Comparison of ENCODE assay signal across 8 cellular contexts in genomic region chr11:128302425-128303186, GRCh38.
DNase-seq lines count a peak whose midpoint lies in the region; ATAC-seq and TF ChIP-seq lines count a peak whose summit lies in the region.

No MANE protein-coding gene starts in this region.

- H3K36me3 Mint-ChIP-seq in activated T-helper 2 cell treated with anti-CD3 and anti-CD28 coated beads, Interferon-gamma antibody, Interleukin-2, Interleukin-4, amounts not matched to agents 10 μg/mL and 5 μg/mL and 100 μg/mL, durations not matched to agents 14 hours and 24 hours and 36 hours (ENCODE audit: low read depth): peaks cover 15% of the 10 kb centered on the region

- intact Hi-C loops in activated T-helper 2 cell treated with anti-CD3 and anti-CD28 coated beads, Interferon-gamma antibody, Interleukin-2, Interleukin-4, amounts not matched to agents 10 μg/mL and 5 μg/mL and 100 μg/mL, durations not matched to agents 14 hours and 24 hours and 36 hours (cut with micrococcal nuclease): loop anchor here (1.0 kb wide), 7 partner anchors 12 to 220 kb away; no protein-coding TSS in a partner anchor
- intact Hi-C loops in tibial artery (cut with DNase I; ENCODE audit: low total_unique reads): no loop called here

- H3K27ac ChIP-seq in tibial artery: no peak overlapping the region

- peaks cover 71% of the 10 kb centered on the region for H3K4me1 Mint-ChIP-seq in activated T-helper 2 cell treated with anti-CD3 and anti-CD28 coated beads, Interferon-gamma antibody, Interleukin-2, Interleukin-4, amounts not matched to agents 10 μg/mL and 5 μg/mL and 100 μg/mL, durations not matched to agents 14 hours and 24 hours and 36 hours (ENCODE audit: low read depth)

- peak; percentile 82 for DNase-seq in activated T-helper 2 cell treated with anti-CD3 and anti-CD28 coated beads, Interferon-gamma antibody, Interleukin-2, Interleukin-4, amounts not matched to agents 10 μg/mL and 5 μg/mL and 100 μg/mL, durations not matched to agents 14 hours and 24 hours and 36 hours (ENCODE audit: low spot score)
- DNase-seq in stimulated activated CD4-positive, alpha-beta T cell treated with anti-CD3 and anti-CD28 coated beads, TNF-alpha, amount 100 ng/mL, for 24 hours (ENCODE audit: low read depth in 3 of 3): peak in 2 of 3 experiments; percentile 38 to 56
- DNase-seq in erythroblast (lab: John Stamatoyannopoulos, UW): no peak
- no peak for DNase-seq in HPDE6-E6E7 (ENCODE audit: extremely low spot score)
- DNase-seq in tibial artery: no peak

- no peaks in the 10 kb centered on the region for H3K27me3 Mint-ChIP-seq in activated T-helper 2 cell treated with anti-CD3 and anti-CD28 coated beads, Interferon-gamma antibody, Interleukin-2, Interleukin-4, amounts not matched to agents 10 μg/mL and 5 μg/mL and 100 μg/mL, durations not matched to agents 14 hours and 24 hours and 36 hours (ENCODE audit: low read depth)

- TF ChIP-seq CTCF in tibial artery (IDR thresholded peaks at IDR 0.05): no peak

- peaks cover 5% of the 10 kb centered on the region for H3K9me3 Mint-ChIP-seq in activated T-helper 2 cell treated with anti-CD3 and anti-CD28 coated beads, Interferon-gamma antibody, Interleukin-2, Interleukin-4, amounts not matched to agents 10 μg/mL and 5 μg/mL and 100 μg/mL, durations not matched to agents 14 hours and 24 hours and 36 hours

- H3K9me3 ChIP-seq in tibial artery: no peaks in the 10 kb centered on the region

- ATAC-seq in GM21367 (IDR thresholded peaks at IDR 0.05; ENCODE audit: unreplicated experiment) (peak; percentile 76), HG03571 (IDR thresholded peaks at IDR 0.05; ENCODE audit: unreplicated experiment) (peak; percentile 80)

- no peak for TF ChIP-seq POLR2A in erythroblast (IDR thresholded peaks at IDR 0.05; ENCODE audit: low read length)

- peak overlapping the region; percentile 18; the same call in 1 of the 2 replicates for H3K4me3 ChIP-seq in GM08714 (ENCODE audit: low read length)
- no peak overlapping the region for H3K4me3 ChIP-seq in tibial artery

- H3K36me3 ChIP-seq in tibial artery: no peaks in the 10 kb centered on the region

- H3K27me3 ChIP-seq in tibial artery: no peaks in the 10 kb centered on the region

- peaks cover 0 to 13% (median 0%) of the 10 kb centered on the region in 4 donors for H3K4me1 ChIP-seq in tibial artery

- peak overlapping the region; percentile 96 for H3K27ac Mint-ChIP-seq in activated T-helper 2 cell treated with anti-CD3 and anti-CD28 coated beads, Interferon-gamma antibody, Interleukin-2, Interleukin-4, amounts not matched to agents 10 μg/mL and 5 μg/mL and 100 μg/mL, durations not matched to agents 14 hours and 24 hours and 36 hours

- H3K4me3 Mint-ChIP-seq in activated T-helper 2 cell treated with anti-CD3 and anti-CD28 coated beads, Interferon-gamma antibody, Interleukin-2, Interleukin-4, amounts not matched to agents 10 μg/mL and 5 μg/mL and 100 μg/mL, durations not matched to agents 14 hours and 24 hours and 36 hours (ENCODE audit: low read depth): peak overlapping the region; percentile 90

Comparison
In these comparisons a context has a peak if more than half of its experiments do, and no peak if none do; other contexts are left out.
1. DNase-seq: peak in activated T-helper 2 cell treated with anti-CD3 and anti-CD28 coated beads, Interferon-gamma antibody, Interleukin-2, Interleukin-4, amounts not matched to agents 10 μg/mL and 5 μg/mL and 100 μg/mL, durations not matched to agents 14 hours and 24 hours and 36 hours (single experiment) and stimulated activated CD4-positive, alpha-beta T cell treated with anti-CD3 and anti-CD28 coated beads, TNF-alpha, amount 100 ng/mL, for 24 hours (2 of 3); none in erythroblast (0 of 2), HPDE6-E6E7 (single experiment) and tibial artery (0 of 2).